Comparison of ENCODE assay signal across 8 cellular contexts in genomic region chr3:193592841-193593665, GRCh38. TPM values are rescaled to one million over a fixed set of nuclear protein-coding genes. Genes with fewer than 3 reads are reported as not detected.
A peak's percentile ranks its signal among the peaks of the same experiment; 100 is the strongest.
DNase-seq lines count a peak whose midpoint lies in the region; ATAC-seq and TF ChIP-seq lines count a peak whose summit lies in the region.

Gene OPA1 (plus strand): TSS chr3:193593208. CDS start chr3:193593378, 170 bp downstream.

- H3K79me2 ChIP-seq in osteoblast (ENCODE audit: insufficient read depth, low read length) = peaks cover 51% of the 10 kb centered on the region

- H3K4me2 ChIP-seq in osteoblast (ENCODE audit: insufficient read depth, low read length) = peak within 1 kb of the TSS; percentile 72

- peak within 1 kb of the TSS; percentile 86 for H3K27ac ChIP-seq in osteoblast (ENCODE audit: low read depth, low read length)
- peak within 1 kb of the TSS; percentile 71 to 88 for H3K27ac ChIP-seq in thoracic aorta

- peak; percentile 97 for DNase-seq in GM10266 (ENCODE audit: extremely low spot score)
- DNase-seq in NCI-H1105 (lab: John Stamatoyannopoulos, UW) = peak; percentile 100
- DNase-seq in SKM-1 treated with dmso at 0.1 percent for 144 hours (lab: John Stamatoyannopoulos, UW; ENCODE audit: unreplicated experiment) = peak; percentile 95
- peak; percentile 99 for DNase-seq in glomerular visceral epithelial cell (ENCODE audit: extremely low spot score)
- DNase-seq in osteoblast (ENCODE audit: insufficient read length, low spot score, missing footprints) = peak; percentile 94
- peak; percentile 89 for DNase-seq in thoracic aorta (ENCODE audit: low spot score)

- peaks cover 9% of the 10 kb centered on the region for H3K36me3 Mint-ChIP-seq in activated naive CD8-positive, alpha-beta T cell

- H2AFZ ChIP-seq in osteoblast (ENCODE audit: low read length) = peak within 1 kb of the TSS; percentile 84

- H3K4me1 ChIP-seq in osteoblast (ENCODE audit: insufficient read depth, low read length) (peaks cover 23% of the 10 kb centered on the region), thoracic aorta (ENCODE audit: control insufficient read depth in 1 of 2, low read depth in 2 of 2) (peaks cover 7 to 24% of the 10 kb centered on the region in 2 donors)

- peaks cover 55% of the 10 kb centered on the region for H3K4me1 Mint-ChIP-seq in activated naive CD8-positive, alpha-beta T cell (ENCODE audit: low read depth)

- H3K4me3 ChIP-seq in osteoblast (ENCODE audit: insufficient read depth, low read length) (peak within 1 kb of the TSS; percentile 85), thoracic aorta (peak within 1 kb of the TSS; percentile 83)

- H4K20me1 ChIP-seq in osteoblast (ENCODE audit: insufficient read depth, low read length) = peaks cover 18% of the 10 kb centered on the region

- H3K9me3 Mint-ChIP-seq in activated naive CD8-positive, alpha-beta T cell (ENCODE audit: low read depth) = no peaks in the 10 kb centered on the region

- H3K27me3 Mint-ChIP-seq in activated naive CD8-positive, alpha-beta T cell = no peaks in the 10 kb centered on the region

- peak; percentile 98 for ATAC-seq in HG02642 (IDR thresholded peaks at IDR 0.05; ENCODE audit: poor library complexity, unreplicated experiment)
- peak; percentile 98 for ATAC-seq in thoracic aorta (ENCODE audit: insufficient number of reproducible peaks, low FRiP score, low read depth)

- H3K4me3 Mint-ChIP-seq in activated naive CD8-positive, alpha-beta T cell = peak within 1 kb of the TSS; percentile 100

- H3K9me3 ChIP-seq in osteoblast (ENCODE audit: low read depth, low read length) (no peaks in the 10 kb centered on the region), thoracic aorta (no peaks in the 10 kb centered on the region)

- H3K27me3 ChIP-seq in osteoblast (ENCODE audit: insufficient read depth, low read length) = no peaks in the 10 kb centered on the region
- H3K27me3 ChIP-seq in thoracic aorta (replicated peaks; ENCODE audit: insufficient read depth) = no peaks in the 10 kb centered on the region

- H3K36me3 ChIP-seq in osteoblast (ENCODE audit: insufficient read depth, low read length) (peaks cover 7% of the 10 kb centered on the region), thoracic aorta (no peaks in the 10 kb centered on the region)

- TF ChIP-seq CTCF in GM10266 (IDR thresholded peaks at IDR 0.05; ENCODE audit: control insufficient read depth, insufficient read depth, low read depth, missing control alignments) (peak; percentile 15), osteoblast (IDR thresholded peaks at IDR 0.05; ENCODE audit: extremely low read depth, low read depth, low read length) (peak; percentile 29), thoracic aorta (IDR thresholded peaks at IDR 0.05) (no peak)

- peak within 1 kb of the TSS; percentile 100 for H3K27ac Mint-ChIP-seq in activated naive CD8-positive, alpha-beta T cell

RNA-seq across cellular contexts. Expression of gene OPA1, which starts in this region (rescaled TPM):
- total RNA-seq in osteoblast (77.4 and 87.2 TPM in 2 replicates), thoracic aorta (10 to 100 TPM; 34.0 to 43.8 TPM)

Comparison
In these comparisons a context has a peak if more than half of its experiments do, and no peak if none do; other contexts are left out.
1. Peak in every context shown above with its lines: DNase-seq, ATAC-seq, H3K4me3 ChIP-seq and H3K27ac ChIP-seq.